Comparison of ENCODE assay signal across 20 cellular contexts in the genomic region with DNA sequence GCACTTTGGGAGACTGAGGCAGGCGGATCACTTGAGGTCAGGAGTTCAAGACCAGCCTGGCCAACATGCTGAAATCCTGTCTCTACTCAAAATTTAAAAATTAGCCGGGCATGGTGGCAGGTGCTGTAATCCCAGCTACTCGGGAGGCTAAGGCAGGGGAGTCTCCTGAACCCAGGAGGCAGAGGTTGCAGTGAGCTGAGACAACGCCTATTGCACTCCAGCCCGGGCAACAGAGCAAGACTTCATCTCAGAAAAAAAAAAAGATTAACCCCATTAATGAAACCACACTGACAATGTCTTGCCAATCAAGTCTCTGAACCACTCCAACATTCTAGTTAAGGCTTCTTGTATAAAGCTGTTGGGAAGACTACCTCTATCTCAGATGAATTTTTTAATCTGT.
"Had no signal": no experiment of that assay in that cellular context is flagged by ENCODE, and none has a peak within 500 bp of the region (broad histone marks: within the 10 kb centered on the region; RNA-seq: fewer than 3 reads in every experiment).

No MANE protein-coding gene starts in this region.

- H3K4me3 ChIP-seq: body of pancreas, colonic mucosa, gastrocnemius medialis, heart right ventricle, ovary, right lobe of liver, smooth muscle cell, testis had no signal

- H3K27ac Mint-ChIP-seq: stimulated activated memory B cell treated with anti-CD40 and anti-IgM and Interleukin-4, amounts not matched to agents 10 μg/mL and 1 μg/mL and 100 μg/mL, for 72 hours had no signal

- ATAC-seq: body of pancreas; gastrocnemius medialis; heart right ventricle; left ventricle myocardium superior; right lobe of liver; stimulated activated memory B cell treated with anti-CD40 and anti-IgM and Interleukin-4, amounts not matched to agents 10 μg/mL and 1 μg/mL and 100 μg/mL, for 72 hours had no signal

- H3K4me1 ChIP-seq: colonic mucosa had no signal

- H3K9me3 Mint-ChIP-seq: stimulated activated memory B cell treated with anti-CD40 and anti-IgM and Interleukin-4, amounts not matched to agents 10 μg/mL and 1 μg/mL and 100 μg/mL, for 72 hours had no signal

- H3K36me3 ChIP-seq: colonic mucosa, ovary had no signal

- H3K4me3 Mint-ChIP-seq: stimulated activated memory B cell treated with anti-CD40 and anti-IgM and Interleukin-4, amounts not matched to agents 10 μg/mL and 1 μg/mL and 100 μg/mL, for 72 hours had no signal

- H3K27me3 Mint-ChIP-seq: activated naive CD8-positive, alpha-beta T cell; stimulated activated memory B cell treated with anti-CD40 and anti-IgM and Interleukin-4, amounts not matched to agents 10 μg/mL and 1 μg/mL and 100 μg/mL, for 72 hours had no signal

- H3K27ac ChIP-seq: body of pancreas, colonic mucosa, ovary, right lobe of liver, testis, VCaP had no signal

- DNase-seq: activated CD4-positive, alpha-beta T cell treated with anti-CD3 and anti-CD28 coated beads, Interleukin-2, amount 50 U/mL, for 1 hour; activated CD4-positive, CD25-positive, alpha-beta regulatory T cell treated with anti-CD3 and anti-CD28 coated beads, Interleukin-2, amount 50 U/mL, for 72 hours; activated CD8-positive, alpha-beta memory T cell treated with anti-CD3 and anti-CD28 coated beads for 24 hours; activated CD8-positive, alpha-beta memory T cell treated with anti-CD3 and anti-CD28 coated beads, Interleukin-2, amount 50 U/mL, for 48 hours; activated gamma-delta T cell; activated T-cell treated with anti-CD3 and anti-CD28 coated beads, Interleukin-2, amount 50 U/mL, for 48 hours; body of pancreas; colonic mucosa; gastrocnemius medialis; heart right ventricle; kidney glomerular epithelial cell; left ventricle myocardium superior; ovary; right lobe of liver; stimulated activated CD4-positive, alpha-beta T cell treated with anti-CD3 and anti-CD28 coated beads, Interleukin-4, amount 100 ng/mL, for 24 hours; testis had no signal

- H3K4me2 ChIP-seq: smooth muscle cell had no signal

- H3K9me3 ChIP-seq: body of pancreas, colonic mucosa, gastrocnemius medialis, heart right ventricle, ovary, right lobe of liver, testis had no signal

- H3K27me3 ChIP-seq: body of pancreas, colonic mucosa, gastrocnemius medialis, heart right ventricle, ovary, right lobe of liver, testis had no signal
